In the genomic region with DNA sequence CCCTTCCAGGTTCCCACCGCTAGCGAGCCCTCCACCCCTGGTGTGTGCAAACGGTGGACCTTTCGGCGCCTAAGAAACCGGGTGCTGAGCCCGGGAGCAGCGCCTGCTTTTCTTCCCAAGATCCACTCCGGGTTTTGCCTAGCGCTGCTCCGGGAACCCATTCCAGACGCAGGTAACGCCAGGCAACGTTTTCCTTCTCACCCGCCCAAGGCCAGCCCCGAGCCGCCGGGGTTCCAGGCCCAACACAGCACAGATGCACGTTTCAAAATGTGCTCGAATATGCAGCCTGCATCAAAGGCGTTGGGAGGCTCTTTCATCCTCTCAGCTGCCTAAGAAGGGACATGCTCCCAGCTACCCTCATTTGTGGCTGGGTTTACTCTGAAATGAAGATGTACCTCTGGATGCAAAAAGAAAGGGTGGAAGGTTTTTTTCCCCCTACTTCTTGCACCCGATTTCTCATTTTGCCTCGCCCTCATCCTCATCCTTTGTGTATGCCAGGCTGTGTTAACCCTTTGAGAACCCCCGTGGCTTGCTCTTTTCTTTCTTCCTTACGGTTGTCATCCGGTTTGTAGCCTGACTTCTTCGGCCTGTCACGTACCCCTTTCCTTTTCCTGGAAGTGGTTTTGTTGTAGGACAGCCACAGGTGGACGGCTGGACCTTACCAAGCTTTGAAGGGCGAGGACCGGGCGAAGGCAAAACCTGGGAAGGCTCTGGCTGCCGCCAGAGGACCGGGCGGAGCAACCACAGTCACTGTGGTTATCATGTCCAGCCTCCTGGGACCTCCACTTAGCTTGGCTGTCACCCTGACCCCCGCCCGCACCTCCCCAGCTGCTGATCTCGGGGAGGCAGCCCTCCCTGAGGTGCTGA, we compare ENCODE assay signal across 1 cellular context.
TF ChIP-seq lines count a peak whose summit lies in the region.

No MANE protein-coding gene starts in this region.

TF ChIP-seq in WTC11, 78 proteins besides CTCF, POLR2A, EP300 and RAD21 (continued from another document and continues in another):
- TF ChIP-seq STAT6 (CRISPR knock-in tag; conservative IDR thresholded peaks at IDR 0.05; ENCODE audit: low read depth) = no peak
- no peak for TF ChIP-seq PRRX2 (CRISPR knock-in tag; IDR thresholded peaks at IDR 0.05)
- TF ChIP-seq, protein P1, sequence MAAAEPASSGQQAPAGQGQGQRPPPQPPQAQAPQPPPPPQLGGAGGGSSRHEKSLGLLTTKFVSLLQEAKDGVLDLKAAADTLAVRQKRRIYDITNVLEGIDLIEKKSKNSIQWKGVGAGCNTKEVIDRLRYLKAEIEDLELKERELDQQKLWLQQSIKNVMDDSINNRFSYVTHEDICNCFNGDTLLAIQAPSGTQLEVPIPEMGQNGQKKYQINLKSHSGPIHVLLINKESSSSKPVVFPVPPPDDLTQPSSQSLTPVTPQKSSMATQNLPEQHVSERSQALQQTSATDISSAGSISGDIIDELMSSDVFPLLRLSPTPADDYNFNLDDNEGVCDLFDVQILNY (CRISPR knock-in tag; IDR thresholded peaks at IDR 0.05) = peak; percentile 42; the same call in 1 of the 2 replicates
- TF ChIP-seq, protein P2, sequence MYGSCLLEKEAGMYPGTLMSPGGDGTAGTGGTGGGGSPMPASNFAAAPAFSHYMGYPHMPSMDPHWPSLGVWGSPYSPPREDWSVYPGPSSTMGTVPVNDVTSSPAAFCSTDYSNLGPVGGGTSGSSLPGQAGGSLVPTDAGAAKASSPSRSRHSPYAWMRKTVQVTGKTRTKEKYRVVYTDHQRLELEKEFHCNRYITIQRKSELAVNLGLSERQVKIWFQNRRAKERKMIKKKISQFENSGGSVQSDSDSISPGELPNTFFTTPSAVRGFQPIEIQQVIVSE (CRISPR knock-in tag; IDR thresholded peaks at IDR 0.05; ENCODE audit: borderline replicate concordance) = no peak
- TF ChIP-seq ZNF512 (CRISPR knock-in tag; IDR thresholded peaks at IDR 0.05; ENCODE audit: borderline replicate concordance) = no peak
- 0 out of 2 replicates have a peak, but pooled peaks have one; percentile 16 for TF ChIP-seq TEAD4 (CRISPR knock-in tag; IDR thresholded peaks at IDR 0.05)
- TF ChIP-seq NFATC4 (CRISPR knock-in tag; IDR thresholded peaks at IDR 0.05) = no peak
- no peak for TF ChIP-seq FOXJ3 (CRISPR knock-in tag; IDR thresholded peaks at IDR 0.05; ENCODE audit: borderline replicate concordance)
- TF ChIP-seq, protein P3, sequence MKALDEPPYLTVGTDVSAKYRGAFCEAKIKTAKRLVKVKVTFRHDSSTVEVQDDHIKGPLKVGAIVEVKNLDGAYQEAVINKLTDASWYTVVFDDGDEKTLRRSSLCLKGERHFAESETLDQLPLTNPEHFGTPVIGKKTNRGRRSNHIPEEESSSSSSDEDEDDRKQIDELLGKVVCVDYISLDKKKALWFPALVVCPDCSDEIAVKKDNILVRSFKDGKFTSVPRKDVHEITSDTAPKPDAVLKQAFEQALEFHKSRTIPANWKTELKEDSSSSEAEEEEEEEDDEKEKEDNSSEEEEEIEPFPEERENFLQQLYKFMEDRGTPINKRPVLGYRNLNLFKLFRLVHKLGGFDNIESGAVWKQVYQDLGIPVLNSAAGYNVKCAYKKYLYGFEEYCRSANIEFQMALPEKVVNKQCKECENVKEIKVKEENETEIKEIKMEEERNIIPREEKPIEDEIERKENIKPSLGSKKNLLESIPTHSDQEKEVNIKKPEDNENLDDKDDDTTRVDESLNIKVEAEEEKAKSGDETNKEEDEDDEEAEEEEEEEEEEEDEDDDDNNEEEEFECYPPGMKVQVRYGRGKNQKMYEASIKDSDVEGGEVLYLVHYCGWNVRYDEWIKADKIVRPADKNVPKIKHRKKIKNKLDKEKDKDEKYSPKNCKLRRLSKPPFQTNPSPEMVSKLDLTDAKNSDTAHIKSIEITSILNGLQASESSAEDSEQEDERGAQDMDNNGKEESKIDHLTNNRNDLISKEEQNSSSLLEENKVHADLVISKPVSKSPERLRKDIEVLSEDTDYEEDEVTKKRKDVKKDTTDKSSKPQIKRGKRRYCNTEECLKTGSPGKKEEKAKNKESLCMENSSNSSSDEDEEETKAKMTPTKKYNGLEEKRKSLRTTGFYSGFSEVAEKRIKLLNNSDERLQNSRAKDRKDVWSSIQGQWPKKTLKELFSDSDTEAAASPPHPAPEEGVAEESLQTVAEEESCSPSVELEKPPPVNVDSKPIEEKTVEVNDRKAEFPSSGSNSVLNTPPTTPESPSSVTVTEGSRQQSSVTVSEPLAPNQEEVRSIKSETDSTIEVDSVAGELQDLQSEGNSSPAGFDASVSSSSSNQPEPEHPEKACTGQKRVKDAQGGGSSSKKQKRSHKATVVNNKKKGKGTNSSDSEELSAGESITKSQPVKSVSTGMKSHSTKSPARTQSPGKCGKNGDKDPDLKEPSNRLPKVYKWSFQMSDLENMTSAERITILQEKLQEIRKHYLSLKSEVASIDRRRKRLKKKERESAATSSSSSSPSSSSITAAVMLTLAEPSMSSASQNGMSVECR (CRISPR knock-in tag; IDR thresholded peaks at IDR 0.05; ENCODE audit: borderline replicate concordance) = no peak
- TF ChIP-seq NFE2L1 (CRISPR knock-in tag; IDR thresholded peaks at IDR 0.05) = no peak
- no peak for TF ChIP-seq FOXK1 (CRISPR knock-in tag; IDR thresholded peaks at IDR 0.05)
- no peak; the same call in 1 of the 2 replicates for TF ChIP-seq GTF2I (CRISPR knock-in tag; conservative IDR thresholded peaks at IDR 0.05)
- TF ChIP-seq, protein P4, sequence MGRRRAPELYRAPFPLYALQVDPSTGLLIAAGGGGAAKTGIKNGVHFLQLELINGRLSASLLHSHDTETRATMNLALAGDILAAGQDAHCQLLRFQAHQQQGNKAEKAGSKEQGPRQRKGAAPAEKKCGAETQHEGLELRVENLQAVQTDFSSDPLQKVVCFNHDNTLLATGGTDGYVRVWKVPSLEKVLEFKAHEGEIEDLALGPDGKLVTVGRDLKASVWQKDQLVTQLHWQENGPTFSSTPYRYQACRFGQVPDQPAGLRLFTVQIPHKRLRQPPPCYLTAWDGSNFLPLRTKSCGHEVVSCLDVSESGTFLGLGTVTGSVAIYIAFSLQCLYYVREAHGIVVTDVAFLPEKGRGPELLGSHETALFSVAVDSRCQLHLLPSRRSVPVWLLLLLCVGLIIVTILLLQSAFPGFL (CRISPR knock-in tag; IDR thresholded peaks at IDR 0.05; ENCODE audit: borderline replicate concordance) = 0 out of 2 replicates have a peak, but pooled peaks have one; percentile 5
- TF ChIP-seq JAZF1 (CRISPR knock-in tag; IDR thresholded peaks at IDR 0.05) = no peak
- TF ChIP-seq EMX1 (CRISPR knock-in tag; IDR thresholded peaks at IDR 0.05) = peak; percentile 72; the same call in 1 of the 2 replicates
- TF ChIP-seq PRDM15 (CRISPR knock-in tag; IDR thresholded peaks at IDR 0.05) = peak; percentile 100
- 0 out of 2 replicates have a peak, but pooled peaks have one; percentile 58 for TF ChIP-seq RELA (CRISPR knock-in tag; IDR thresholded peaks at IDR 0.05; ENCODE audit: borderline replicate concordance)
- TF ChIP-seq, protein P5, sequence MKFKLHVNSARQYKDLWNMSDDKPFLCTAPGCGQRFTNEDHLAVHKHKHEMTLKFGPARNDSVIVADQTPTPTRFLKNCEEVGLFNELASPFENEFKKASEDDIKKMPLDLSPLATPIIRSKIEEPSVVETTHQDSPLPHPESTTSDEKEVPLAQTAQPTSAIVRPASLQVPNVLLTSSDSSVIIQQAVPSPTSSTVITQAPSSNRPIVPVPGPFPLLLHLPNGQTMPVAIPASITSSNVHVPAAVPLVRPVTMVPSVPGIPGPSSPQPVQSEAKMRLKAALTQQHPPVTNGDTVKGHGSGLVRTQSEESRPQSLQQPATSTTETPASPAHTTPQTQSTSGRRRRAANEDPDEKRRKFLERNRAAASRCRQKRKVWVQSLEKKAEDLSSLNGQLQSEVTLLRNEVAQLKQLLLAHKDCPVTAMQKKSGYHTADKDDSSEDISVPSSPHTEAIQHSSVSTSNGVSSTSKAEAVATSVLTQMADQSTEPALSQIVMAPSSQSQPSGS (CRISPR knock-in tag; IDR thresholded peaks at IDR 0.05; ENCODE audit: borderline replicate concordance, low read depth) = no peak
- no peak for TF ChIP-seq NR1H2 (CRISPR knock-in tag; IDR thresholded peaks at IDR 0.05)
- peak; percentile 82; the same call in 1 of the 2 replicates for TF ChIP-seq CREB1 (CRISPR knock-in tag; IDR thresholded peaks at IDR 0.05)
- TF ChIP-seq, protein P6, sequence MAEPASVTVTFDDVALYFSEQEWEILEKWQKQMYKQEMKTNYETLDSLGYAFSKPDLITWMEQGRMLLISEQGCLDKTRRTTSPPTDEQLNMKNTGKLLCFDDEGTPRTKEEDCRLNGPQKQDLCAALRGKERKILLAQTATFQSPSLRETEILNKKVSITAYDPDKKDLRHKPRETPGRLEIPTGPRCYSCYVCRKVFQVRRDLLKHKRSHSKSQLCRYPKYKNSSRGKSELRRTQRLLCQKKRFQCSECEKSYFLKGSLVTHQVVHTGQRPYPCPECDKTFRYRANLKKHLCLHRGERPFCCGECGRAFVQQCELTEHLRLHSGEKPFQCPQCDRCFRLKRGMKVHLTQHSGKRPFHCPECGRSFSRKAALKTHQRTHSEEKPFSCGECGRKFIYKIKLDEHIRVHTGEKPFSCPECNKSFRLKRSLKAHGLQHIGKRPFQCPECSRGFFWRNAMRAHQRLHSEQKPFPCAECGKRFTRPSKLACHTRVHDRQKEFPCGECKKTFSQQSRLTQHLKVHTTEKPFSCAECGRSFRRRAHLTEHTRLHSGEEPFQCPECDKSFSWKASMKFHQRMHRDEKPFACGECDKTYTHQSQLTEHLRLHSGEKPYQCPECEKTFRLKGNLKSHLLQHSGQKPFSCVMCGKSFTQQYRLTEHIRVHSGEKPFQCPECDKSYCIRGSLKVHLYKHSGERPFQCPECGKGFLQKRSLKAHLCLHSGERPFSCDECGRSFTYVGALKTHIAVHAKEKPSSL (CRISPR knock-in tag; conservative IDR thresholded peaks at IDR 0.05) = no peak
- TF ChIP-seq TP53 (CRISPR knock-in tag; IDR thresholded peaks at IDR 0.05) = peak; percentile 54; the same call in 1 of the 2 replicates
- TF ChIP-seq, protein P7, sequence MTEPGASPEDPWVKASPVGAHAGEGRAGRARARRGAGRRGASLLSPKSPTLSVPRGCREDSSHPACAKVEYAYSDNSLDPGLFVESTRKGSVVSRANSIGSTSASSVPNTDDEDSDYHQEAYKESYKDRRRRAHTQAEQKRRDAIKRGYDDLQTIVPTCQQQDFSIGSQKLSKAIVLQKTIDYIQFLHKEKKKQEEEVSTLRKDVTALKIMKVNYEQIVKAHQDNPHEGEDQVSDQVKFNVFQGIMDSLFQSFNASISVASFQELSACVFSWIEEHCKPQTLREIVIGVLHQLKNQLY (CRISPR knock-in tag; IDR thresholded peaks at IDR 0.05) = no peak
- no peak for TF ChIP-seq GABPB1 (CRISPR knock-in tag; IDR thresholded peaks at IDR 0.05)
- TF ChIP-seq ZNF671 (CRISPR knock-in tag; IDR thresholded peaks at IDR 0.05) = no peak
- no peak for TF ChIP-seq JUN (CRISPR knock-in tag; IDR thresholded peaks at IDR 0.05)
- TF ChIP-seq SP1 (CRISPR knock-in tag; conservative IDR thresholded peaks at IDR 0.05) = peak; percentile 63
- no peak for TF ChIP-seq ERG (CRISPR knock-in tag; IDR thresholded peaks at IDR 0.05)
